Comparison of ENCODE assay signal across 8 cellular contexts in the genomic region with DNA sequence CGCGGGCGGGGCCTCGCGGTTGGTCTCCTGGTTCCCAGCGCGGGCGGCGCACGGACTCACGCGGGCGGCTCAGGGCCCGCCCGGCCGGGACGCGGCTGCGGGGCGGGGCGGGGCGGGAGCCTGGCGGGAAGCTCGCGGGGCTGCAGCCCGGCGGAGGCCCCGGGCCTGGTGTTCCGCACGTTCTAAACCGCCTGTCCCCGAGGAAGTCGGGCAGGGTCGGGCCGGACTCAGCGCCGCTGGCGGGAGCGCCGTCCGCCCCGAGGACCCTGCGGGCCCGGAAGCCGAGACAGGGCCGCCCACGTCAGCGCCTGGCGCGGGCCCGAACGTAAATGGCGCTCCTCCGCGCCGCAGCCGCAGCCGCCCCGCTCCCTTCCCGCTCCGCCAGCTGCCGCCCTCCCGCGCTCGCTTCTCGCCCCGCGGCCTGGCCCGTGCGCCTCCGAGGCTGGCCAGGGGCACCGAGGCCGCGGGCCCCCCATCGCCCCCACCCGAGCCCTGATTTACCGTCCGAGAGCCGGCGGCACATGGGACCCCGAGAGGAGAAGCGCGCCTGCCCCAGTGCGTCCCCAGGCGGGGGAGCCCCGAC. TPM values are rescaled to one million over a fixed set of nuclear protein-coding genes. Genes with fewer than 3 reads are reported as not detected.
A peak's percentile ranks its signal among the peaks of the same experiment; 100 is the strongest.
DNase-seq lines count a peak whose midpoint lies in the region; ATAC-seq and TF ChIP-seq lines count a peak whose summit lies in the region.

No MANE protein-coding gene starts in this region.

- CTCF ChIA-PET in AG04450 (lab: Charles Lee), result no interaction called here

- H3K27ac ChIP-seq in AG04450 (ENCODE audit: low read depth, low read length) (peak overlapping the region; percentile 77), dorsolateral prefrontal cortex (peak overlapping the region; percentile 60 to 99 (median 94)), lower lobe of right lung (peak overlapping the region; percentile 98)

- no peaks in the 10 kb centered on the region for H3K27me3 ChIP-seq in AG04450 (ENCODE audit: control insufficient read depth, insufficient read depth, low read length)
- no peaks in the 10 kb centered on the region for H3K27me3 ChIP-seq in dorsolateral prefrontal cortex
- no peaks in the 10 kb centered on the region for H3K27me3 ChIP-seq in lower lobe of right lung (ENCODE audit: low read depth)

- intact Hi-C loops in dorsolateral prefrontal cortex (cut with DNase I), result loop anchor here (1.0 to 5.0 kb wide), 6 partner anchors 37 to 623 kb away; a partner anchor contains a TSS
- intact Hi-C loops in lower lobe of right lung (cut with DNase I), result no loop called here

- POLR2A ChIA-PET in AG04450 (lab: Yijun Ruan, JAX), result interaction anchor here (0.6 to 4.7 kb wide), 5 partner anchors 15 to 97 kb away, joined by 3 to 33 read pairs (median 3); a partner anchor contains a TSS

- TF ChIP-seq CTCF in AG04450 (IDR thresholded peaks at IDR 0.05; ENCODE audit: low read depth, low read length) (no peak), dorsolateral prefrontal cortex (IDR thresholded peaks at IDR 0.05 in 54 of 56, conservative IDR thresholded peaks at IDR 0.05 in 2 of 56; ENCODE audit: low read depth in 1 of 56, partially characterized antibody in 56 of 56) (peak in 9 of 56 donors; percentile 4 to 35 (median 14)), lower lobe of right lung (IDR thresholded peaks at IDR 0.05) (no peak)

- H3K4me1 ChIP-seq in lower lobe of right lung, result peaks cover 60% of the 10 kb centered on the region

- DNase-seq in AG04450 (ENCODE audit: low read depth, low spot score), result no peak
- DNase-seq in NCI-H2227 (lab: John Stamatoyannopoulos, UW; ENCODE audit: unreplicated experiment), result peak; percentile 89
- DNase-seq in activated CD4-positive, alpha-beta T cell treated with anti-CD3 and anti-CD28 coated beads, Interleukin-2, amount 50 U/mL, for 4 hours, result peak; percentile 76 to 80
- DNase-seq in dorsolateral prefrontal cortex, result peak; percentile 60 to 91 (median 85)
- DNase-seq in lower lobe of right lung, result peak; percentile 92
- peak; percentile 73 to 77 for DNase-seq in stimulated activated CD4-positive, alpha-beta T cell treated with anti-CD3 and anti-CD28 coated beads, Interleukin-4, amount 100 ng/mL, for 48 hours (ENCODE audit: low read depth in 2 of 2)

- H3K9me3 ChIP-seq in AG04450 (ENCODE audit: control insufficient read depth, insufficient read depth, low read length) (peaks cover 45% of the 10 kb centered on the region), lower lobe of right lung (no peaks in the 10 kb centered on the region)

- peak overlapping the region; percentile 58 for H3K4me3 ChIP-seq in AG04450 (ENCODE audit: low read depth, low read length)
- peak overlapping the region; percentile 48 to 97 (median 77) for H3K4me3 ChIP-seq in dorsolateral prefrontal cortex
- peak overlapping the region; percentile 74 for H3K4me3 ChIP-seq in lower lobe of right lung

- ATAC-seq in GM18520 (IDR thresholded peaks at IDR 0.05; ENCODE audit: unreplicated experiment) (peak; percentile 45), HG03045 (IDR thresholded peaks at IDR 0.05; ENCODE audit: unreplicated experiment) (peak; percentile 57), lower lobe of right lung (peak; percentile 72 to 79)

- peaks cover 5% of the 10 kb centered on the region for H3K36me3 ChIP-seq in lower lobe of right lung

RNA-seq across cellular contexts. Expression of a gene that starts 0.3 kb away (rescaled TPM):
- 72.6 and 97.9 TPM in 2 replicates for polyA plus RNA-seq in AG04450 (2011; rRNA removed)
- 98.3 and 137 TPM in 2 replicates for polyA minus RNA-seq in AG04450 (2011; rRNA and poly(A)+ RNA removed)
- total RNA-seq in dorsolateral prefrontal cortex (100 to 1,000 TPM; 159 to 281 (median 217) TPM), lower lobe of right lung (165 TPM)

RNA-seq across cellular contexts. Expression of a gene that starts 40.5 kb away (rescaled TPM):
- 73.3 and 77.6 TPM in 2 replicates for polyA plus RNA-seq in AG04450 (2011; rRNA removed)
- 41.7 and 58.2 TPM in 2 replicates for polyA minus RNA-seq in AG04450 (2011; rRNA and poly(A)+ RNA removed)
- total RNA-seq in dorsolateral prefrontal cortex (10 to 100 TPM; 49.4 to 93.0 (median 72.8) TPM), lower lobe of right lung (65.8 TPM)
